Comparison of ENCODE assay signal across 1 cellular context in genomic region chr6:108796875-108797274, GRCh38.
TF ChIP-seq lines count a peak whose summit lies in the region.

No MANE protein-coding gene starts in this region.

TF ChIP-seq in H1, 55 proteins besides CTCF, POLR2A, EP300 and RAD21:
- no peak for TF ChIP-seq CHD1 (IDR thresholded peaks at IDR 0.05; ENCODE audit: low read depth, low read length)
- TF ChIP-seq JUND (IDR thresholded peaks at IDR 0.05; ENCODE audit: low read length), result no peak
- TF ChIP-seq EZH2 (IDR thresholded peaks at IDR 0.05; ENCODE audit: low read depth, low read length, severe bottlenecking), result no peak
- no peak for TF ChIP-seq MAFK (IDR thresholded peaks at IDR 0.05; ENCODE audit: low read depth, low read length)
- no peak for TF ChIP-seq SIN3A (conservative IDR thresholded peaks at IDR 0.05 in 1 of 2, IDR thresholded peaks at IDR 0.05 in 1 of 2; ENCODE audit: low read depth in 1 of 2, low read length in 2 of 2)
- TF ChIP-seq FOSL1 (IDR thresholded peaks at IDR 0.05; ENCODE audit: insufficient read depth, low read depth, low read length), result no peak
- no peak for TF ChIP-seq POU5F1 (IDR thresholded peaks at IDR 0.05; ENCODE audit: low read depth, low read length)
- TF ChIP-seq GTF2F1 (IDR thresholded peaks at IDR 0.05; ENCODE audit: borderline replicate concordance, low read depth, low read length), result no peak
- TF ChIP-seq SIX5 (IDR thresholded peaks at IDR 0.05; ENCODE audit: low read depth, low read length), result no peak
- no peak for TF ChIP-seq HDAC6 (IDR thresholded peaks at IDR 0.05; ENCODE audit: low read depth, low read length)
- no peak for TF ChIP-seq SP4 (IDR thresholded peaks at IDR 0.05; ENCODE audit: low read length)
- TF ChIP-seq CBX5 (IDR thresholded peaks at IDR 0.05; ENCODE audit: low read depth, low read length), result no peak
